20 cellular contexts compared by ENCODE assay signal in the genomic region with DNA sequence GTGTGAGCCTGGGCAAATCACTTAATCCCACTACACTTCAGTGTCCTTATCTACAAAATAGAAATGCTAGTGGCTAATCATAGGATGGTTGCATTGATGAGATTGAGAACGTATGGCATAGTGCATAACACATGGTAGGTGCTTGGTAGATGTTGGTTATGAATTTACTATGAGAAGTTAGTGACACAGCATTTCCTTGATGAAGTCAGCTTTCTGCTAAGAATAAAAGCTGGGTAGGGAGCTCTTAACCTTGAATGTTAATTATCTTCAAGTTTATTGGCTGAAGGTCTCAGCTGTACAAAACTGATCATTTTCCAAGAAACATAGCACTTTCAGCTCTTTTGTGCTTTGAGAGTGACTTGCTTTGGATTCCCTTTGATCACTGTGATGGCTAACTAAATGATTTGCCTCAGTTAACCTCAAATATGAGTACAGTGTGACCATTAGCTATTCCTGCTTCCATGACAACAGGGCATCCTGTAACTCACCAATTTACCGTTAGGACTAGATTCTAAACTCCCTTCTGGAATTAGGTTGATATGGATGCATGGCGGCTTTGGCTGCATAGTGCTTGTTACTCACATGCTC. TPM values are rescaled to one million over a fixed set of nuclear protein-coding genes. Genes with fewer than 3 reads are reported as not detected.
DNase-seq lines count a peak whose midpoint lies in the region; ATAC-seq lines count a peak whose summit lies in the region.
"Had no signal": no experiment of that assay in that cellular context is flagged by ENCODE, and none has a peak within 500 bp of the region (broad histone marks: within the 10 kb centered on the region; RNA-seq: fewer than 3 reads in every experiment).

No MANE protein-coding gene starts in this region.

- no peaks in the 10 kb centered on the region for H3K27me3 Mint-ChIP-seq in activated naive CD4-positive, alpha-beta T cell treated with anti-CD3 and anti-CD28 coated beads, Interleukin-2, amount 50 U/mL, for 24 hours
- H3K27me3 Mint-ChIP-seq in activated CD4-positive, alpha-beta memory T cell treated with anti-CD3 and anti-CD28 coated beads, Interleukin-2, amount 10 ng/mL, durations not matched to agents 7 days and 5 days, result no peaks in the 10 kb centered on the region
- H3K27me3 Mint-ChIP-seq: activated CD4-positive, alpha-beta T cell treated with anti-CD3 and anti-CD28 coated beads, Interleukin-2, amount 10 ng/mL, durations not matched to agents 7 days and 5 days; central memory CD8-positive, alpha-beta T cell had no signal

- no peak overlapping the region for H3K4me3 Mint-ChIP-seq in activated naive CD4-positive, alpha-beta T cell treated with anti-CD3 and anti-CD28 coated beads, Interleukin-2, amount 50 U/mL, for 24 hours
- no peak overlapping the region for H3K4me3 Mint-ChIP-seq in activated CD4-positive, alpha-beta memory T cell treated with anti-CD3 and anti-CD28 coated beads, Interleukin-2, amount 10 ng/mL, durations not matched to agents 7 days and 5 days
- H3K4me3 Mint-ChIP-seq: activated CD4-positive, alpha-beta T cell treated with anti-CD3 and anti-CD28 coated beads, Interleukin-2, amount 10 ng/mL, durations not matched to agents 7 days and 5 days; central memory CD8-positive, alpha-beta T cell had no signal

- H3K9me3 Mint-ChIP-seq in activated naive CD4-positive, alpha-beta T cell treated with anti-CD3 and anti-CD28 coated beads, Interleukin-2, amount 50 U/mL, for 24 hours, result no peaks in the 10 kb centered on the region
- H3K9me3 Mint-ChIP-seq in activated CD4-positive, alpha-beta memory T cell treated with anti-CD3 and anti-CD28 coated beads, Interleukin-2, amount 10 ng/mL, durations not matched to agents 7 days and 5 days, result peaks cover 3% of the 10 kb centered on the region
- H3K9me3 Mint-ChIP-seq: central memory CD8-positive, alpha-beta T cell had no signal

- intact Hi-C loops in left colon (cut with DNase I, micrococcal nuclease), result no loop called here

- H3K27ac Mint-ChIP-seq in activated naive CD4-positive, alpha-beta T cell treated with anti-CD3 and anti-CD28 coated beads, Interleukin-2, amount 50 U/mL, for 24 hours, result peak overlapping the region; percentile 92
- H3K27ac Mint-ChIP-seq in activated CD4-positive, alpha-beta memory T cell treated with anti-CD3 and anti-CD28 coated beads, Interleukin-2, amount 10 ng/mL, durations not matched to agents 7 days and 5 days, result peak overlapping the region; percentile 40
- H3K27ac Mint-ChIP-seq: activated CD4-positive, alpha-beta T cell treated with anti-CD3 and anti-CD28 coated beads, Interleukin-2, amount 10 ng/mL, durations not matched to agents 7 days and 5 days had no signal

- H2AK5ac ChIP-seq in trophoblast cell (ENCODE audit: low read length), result no peak overlapping the region

- no peak for ATAC-seq in left colon
- ATAC-seq: K562 had no signal

- H3K27me3 ChIP-seq in trophoblast cell (ENCODE audit: insufficient read depth, low read length), result no peaks in the 10 kb centered on the region
- H3K27me3 ChIP-seq: MG63, suprapubic skin had no signal

- no peak overlapping the region for H3K27ac ChIP-seq in trophoblast cell (ENCODE audit: low read depth, low read length)
- H3K27ac ChIP-seq: skin epidermis, suprapubic skin had no signal

- H3K4ac ChIP-seq in trophoblast cell (ENCODE audit: low read depth, low read length), result no peak overlapping the region

- no peak overlapping the region for H3K14ac ChIP-seq in trophoblast cell (ENCODE audit: low read length)

- no peak overlapping the region for H2BK120ac ChIP-seq in trophoblast cell (ENCODE audit: insufficient read depth, low read length, poor library complexity)

- H3K36me3 ChIP-seq in trophoblast cell (ENCODE audit: control insufficient read depth in 1 of 2, insufficient read depth in 2 of 2, low read length in 2 of 2), result no peaks in the 10 kb centered on the region
- H3K36me3 ChIP-seq: MG63, suprapubic skin had no signal

- no peak overlapping the region for H3K23ac ChIP-seq in trophoblast cell (ENCODE audit: low read length)

- H3K4me2 ChIP-seq in trophoblast cell (ENCODE audit: low read length), result no peak overlapping the region
- H3K4me2 ChIP-seq: SK-N-SH had no signal

- DNase-seq in activated naive CD4-positive, alpha-beta T cell treated with anti-CD3 and anti-CD28 coated beads, Interleukin-2, amount 50 U/mL, for 16 hours, result no peak
- no peak for DNase-seq in activated CD4-positive, alpha-beta memory T cell treated with anti-CD3 and anti-CD28 coated beads, Interleukin-2, amount 10 ng/mL, durations not matched to agents 7 days and 5 days
- DNase-seq in kidney tubule cell (ENCODE audit: low spot score) (peak; percentile 65), trophoblast cell (no peak), left colon (no peak)
- DNase-seq in stimulated activated CD4-positive, alpha-beta T cell treated with anti-CD3 and anti-CD28 coated beads, Interleukin-4, amount 100 ng/mL, for 24 hours, result no peak
- DNase-seq: activated CD4-positive, alpha-beta T cell treated with anti-CD3 and anti-CD28 coated beads, Interleukin-2, amount 10 ng/mL, durations not matched to agents 7 days and 5 days; C1 segment of cervical spinal cord; kidney; mammary epithelial cell; MG63; NCI-H1417 treated with DMSO at 0.1 percent for 48 hours; NCI-H774; nucleus accumbens; SK-N-SH had no signal

- no peaks in the 10 kb centered on the region for H3K79me2 ChIP-seq in trophoblast cell (ENCODE audit: control insufficient read depth, insufficient read depth, low read length, poor library complexity)

- no peak overlapping the region for H4K91ac ChIP-seq in trophoblast cell (ENCODE audit: low read depth, low read length)

- no peaks in the 10 kb centered on the region for H3K4me1 ChIP-seq in trophoblast cell (ENCODE audit: control insufficient read depth in 1 of 2, insufficient read depth in 2 of 2, low read length in 2 of 2)

- no peaks in the 10 kb centered on the region for H3K79me1 ChIP-seq in trophoblast cell (ENCODE audit: low read length)

- H2AFZ ChIP-seq in trophoblast cell (ENCODE audit: insufficient read depth, low read length, poor library complexity), result no peak overlapping the region

- no peaks in the 10 kb centered on the region for H3K36me3 Mint-ChIP-seq in activated naive CD4-positive, alpha-beta T cell treated with anti-CD3 and anti-CD28 coated beads, Interleukin-2, amount 50 U/mL, for 24 hours
- H3K36me3 Mint-ChIP-seq in activated CD4-positive, alpha-beta memory T cell treated with anti-CD3 and anti-CD28 coated beads, Interleukin-2, amount 10 ng/mL, durations not matched to agents 7 days and 5 days (ENCODE audit: low read depth), result peaks cover 5% of the 10 kb centered on the region

- no peak overlapping the region for H2BK5ac ChIP-seq in trophoblast cell (ENCODE audit: low read depth, low read length, poor library complexity)

- WGBS in trophoblast cell (ENCODE audit: extremely low coverage, insufficient coverage, insufficient read length), result no CpG with 5 or more reads among the region's 3 CpGs

- no peak overlapping the region for H3K4me3 ChIP-seq in trophoblast cell (ENCODE audit: low read depth, low read length)
- H3K4me3 ChIP-seq: K562, MG63, skin epidermis, suprapubic skin had no signal

- H3K9ac ChIP-seq in trophoblast cell (ENCODE audit: low read length), result no peak overlapping the region
- H3K9ac ChIP-seq: SK-N-SH had no signal

- H4K8ac ChIP-seq in trophoblast cell (ENCODE audit: low read depth, low read length), result no peak overlapping the region

- no peak overlapping the region for H2BK12ac ChIP-seq in trophoblast cell (ENCODE audit: low read length)

- H3K18ac ChIP-seq in trophoblast cell (ENCODE audit: low read length), result no peak overlapping the region

- POLR2A ChIA-PET in activated CD4-positive, alpha-beta memory T cell treated with anti-CD3 and anti-CD28 coated beads, Interleukin-2, amount 10 ng/mL, durations not matched to agents 7 days and 5 days (lab: Charles Lee), result interaction anchor here (1.2 to 1.5 kb wide), 2 partner anchors 16 to 18 kb away, joined by 3 to 7 read pairs; partner anchors contain the start of gene PDK3

- H4K12ac ChIP-seq in trophoblast cell (ENCODE audit: low read depth, low read length), result no peak overlapping the region

- peaks cover 54% of the 10 kb centered on the region for H3K4me1 Mint-ChIP-seq in activated naive CD4-positive, alpha-beta T cell treated with anti-CD3 and anti-CD28 coated beads, Interleukin-2, amount 50 U/mL, for 24 hours
- H3K4me1 Mint-ChIP-seq in activated CD4-positive, alpha-beta memory T cell treated with anti-CD3 and anti-CD28 coated beads, Interleukin-2, amount 10 ng/mL, durations not matched to agents 7 days and 5 days, result peaks cover 43% of the 10 kb centered on the region

- CTCF ChIA-PET in activated CD4-positive, alpha-beta memory T cell treated with anti-CD3 and anti-CD28 coated beads, Interleukin-2, amount 10 ng/mL, durations not matched to agents 7 days and 5 days (lab: Charles Lee), result interaction anchor here (5.1 kb wide), 1 partner anchor 16 kb away, joined by 29 read pairs; no protein-coding TSS in a partner anchor

- no peaks in the 10 kb centered on the region for H3K9me3 ChIP-seq in trophoblast cell (ENCODE audit: insufficient read depth, low read depth, low read length)
- H3K9me3 ChIP-seq: MG63, SK-N-SH, suprapubic skin had no signal

RNA-seq across cellular contexts. Expression of gene PDK3, which starts 17.8 kb away (rescaled TPM):
- total RNA-seq in activated CD4-positive, alpha-beta memory T cell treated with anti-CD3 and anti-CD28 coated beads, Interleukin-2, amount 10 ng/mL, durations not matched to agents 7 days and 5 days, result 10 to 100 TPM; 28.0 to 29.0 TPM
- 7.8 and 8.2 TPM in 2 replicates for polyA plus RNA-seq in trophoblast cell (2013)
- total RNA-seq in left colon, result 10 to 100 TPM; 16.2 to 24.2 TPM
